ENCODE assay signal across 1 cellular context in the genomic region with DNA sequence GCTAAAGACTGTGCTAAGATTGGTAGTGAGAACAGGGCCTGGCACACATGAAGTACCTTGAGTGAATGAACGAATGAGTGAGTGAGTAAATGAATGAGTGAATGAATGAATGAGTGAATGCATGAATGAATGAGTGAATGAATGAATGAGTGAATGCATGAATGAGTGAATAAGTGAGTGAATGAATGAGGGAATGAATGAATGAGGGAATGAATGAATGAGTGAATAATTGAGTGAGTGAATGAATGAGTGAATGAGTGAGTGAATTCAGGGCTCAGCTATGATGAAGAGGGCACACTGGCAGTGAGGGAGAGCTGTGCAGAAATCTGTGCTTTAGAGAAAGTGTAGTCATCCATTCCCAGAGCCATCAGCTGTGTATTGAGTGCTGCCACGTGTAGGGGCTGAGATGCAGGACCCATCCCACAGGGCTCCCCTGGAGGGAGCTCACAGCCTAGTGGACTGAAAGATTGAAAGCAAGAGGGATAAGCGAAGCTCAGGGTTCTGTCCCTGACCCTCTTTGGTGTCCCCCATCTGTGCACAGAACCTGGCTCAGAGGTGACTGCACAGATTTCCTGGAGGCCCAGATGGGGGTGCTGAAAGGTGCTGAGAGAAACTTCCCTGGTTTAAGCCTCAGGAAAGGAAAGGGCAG.
TF ChIP-seq lines count a peak whose summit lies in the region.

No MANE protein-coding gene starts in this region.

TF ChIP-seq in K562, 482 proteins besides CTCF, POLR2A, EP300 and RAD21 (continued from another document and continues in another):
- TF ChIP-seq, protein P1, sequence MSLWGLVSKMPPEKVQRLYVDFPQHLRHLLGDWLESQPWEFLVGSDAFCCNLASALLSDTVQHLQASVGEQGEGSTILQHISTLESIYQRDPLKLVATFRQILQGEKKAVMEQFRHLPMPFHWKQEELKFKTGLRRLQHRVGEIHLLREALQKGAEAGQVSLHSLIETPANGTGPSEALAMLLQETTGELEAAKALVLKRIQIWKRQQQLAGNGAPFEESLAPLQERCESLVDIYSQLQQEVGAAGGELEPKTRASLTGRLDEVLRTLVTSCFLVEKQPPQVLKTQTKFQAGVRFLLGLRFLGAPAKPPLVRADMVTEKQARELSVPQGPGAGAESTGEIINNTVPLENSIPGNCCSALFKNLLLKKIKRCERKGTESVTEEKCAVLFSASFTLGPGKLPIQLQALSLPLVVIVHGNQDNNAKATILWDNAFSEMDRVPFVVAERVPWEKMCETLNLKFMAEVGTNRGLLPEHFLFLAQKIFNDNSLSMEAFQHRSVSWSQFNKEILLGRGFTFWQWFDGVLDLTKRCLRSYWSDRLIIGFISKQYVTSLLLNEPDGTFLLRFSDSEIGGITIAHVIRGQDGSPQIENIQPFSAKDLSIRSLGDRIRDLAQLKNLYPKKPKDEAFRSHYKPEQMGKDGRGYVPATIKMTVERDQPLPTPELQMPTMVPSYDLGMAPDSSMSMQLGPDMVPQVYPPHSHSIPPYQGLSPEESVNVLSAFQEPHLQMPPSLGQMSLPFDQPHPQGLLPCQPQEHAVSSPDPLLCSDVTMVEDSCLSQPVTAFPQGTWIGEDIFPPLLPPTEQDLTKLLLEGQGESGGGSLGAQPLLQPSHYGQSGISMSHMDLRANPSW (CRISPR knock-in tag; IDR thresholded peaks at IDR 0.05), result no peak
- TF ChIP-seq SAP30 (IDR thresholded peaks at IDR 0.05; ENCODE audit: borderline replicate concordance, insufficient read depth, low read depth, low read length, poor library complexity, severe bottlenecking) (no peak), CSDE1 (IDR thresholded peaks at IDR 0.05) (no peak), SRF (CRISPR knock-in tag; IDR thresholded peaks at IDR 0.05) (no peak), BCOR (IDR thresholded peaks at IDR 0.05) (peak; percentile 19; the same call in 1 of the 2 replicates), MTF1 (CRISPR knock-in tag; IDR thresholded peaks at IDR 0.05; ENCODE audit: borderline replicate concordance) (no peak), TBP (optimal IDR thresholded peaks at IDR 0.05; ENCODE audit: low read depth, low read length) (no peak), ZNF444 (CRISPR knock-in tag; IDR thresholded peaks at IDR 0.05) (no peak), SAFB (IDR thresholded peaks at IDR 0.05; ENCODE audit: borderline replicate concordance, low read depth, low read length) (no peak), POLR2B (IDR thresholded peaks at IDR 0.05; ENCODE audit: low read depth, partially characterized antibody) (no peak), ZNF174 (CRISPR knock-in tag; IDR thresholded peaks at IDR 0.05) (no peak), TSC22D4 (tag; IDR thresholded peaks at IDR 0.05) (peak; percentile 99), ZNF24 (IDR thresholded peaks at IDR 0.05) (peak; percentile 100), JUND (IDR thresholded peaks at IDR 0.05; ENCODE audit: borderline replicate concordance, low read depth, low read length) (no peak), JUND (tag; IDR thresholded peaks at IDR 0.05; ENCODE audit: borderline replicate concordance, low read depth, low read length) (no peak), CHCHD3 (CRISPR knock-in tag; IDR thresholded peaks at IDR 0.05) (no peak), RBM15 (IDR thresholded peaks at IDR 0.05; ENCODE audit: insufficient read depth, low read length) (no peak), NR3C1 (CRISPR knock-in tag; IDR thresholded peaks at IDR 0.05) (no peak), GTF2E2 (tag; IDR thresholded peaks at IDR 0.05) (no peak), ZNF408 (CRISPR knock-in tag; IDR thresholded peaks at IDR 0.05; ENCODE audit: low read depth) (no peak), KDM2B (CRISPR knock-in tag; IDR thresholded peaks at IDR 0.05) (no peak)
- TF ChIP-seq, protein P2, sequence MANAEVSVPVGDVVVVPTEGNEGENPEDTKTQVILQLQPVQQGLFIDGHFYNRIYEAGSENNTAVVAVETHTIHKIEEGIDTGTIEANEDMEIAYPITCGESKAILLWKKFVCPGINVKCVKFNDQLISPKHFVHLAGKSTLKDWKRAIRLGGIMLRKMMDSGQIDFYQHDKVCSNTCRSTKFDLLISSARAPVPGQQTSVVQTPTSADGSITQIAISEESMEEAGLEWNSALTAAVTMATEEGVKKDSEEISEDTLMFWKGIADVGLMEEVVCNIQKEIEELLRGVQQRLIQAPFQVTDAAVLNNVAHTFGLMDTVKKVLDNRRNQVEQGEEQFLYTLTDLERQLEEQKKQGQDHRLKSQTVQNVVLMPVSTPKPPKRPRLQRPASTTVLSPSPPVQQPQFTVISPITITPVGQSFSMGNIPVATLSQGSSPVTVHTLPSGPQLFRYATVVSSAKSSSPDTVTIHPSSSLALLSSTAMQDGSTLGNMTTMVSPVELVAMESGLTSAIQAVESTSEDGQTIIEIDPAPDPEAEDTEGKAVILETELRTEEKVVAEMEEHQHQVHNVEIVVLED (CRISPR knock-in tag; IDR thresholded peaks at IDR 0.05), result no peak
- TF ChIP-seq, protein P3, sequence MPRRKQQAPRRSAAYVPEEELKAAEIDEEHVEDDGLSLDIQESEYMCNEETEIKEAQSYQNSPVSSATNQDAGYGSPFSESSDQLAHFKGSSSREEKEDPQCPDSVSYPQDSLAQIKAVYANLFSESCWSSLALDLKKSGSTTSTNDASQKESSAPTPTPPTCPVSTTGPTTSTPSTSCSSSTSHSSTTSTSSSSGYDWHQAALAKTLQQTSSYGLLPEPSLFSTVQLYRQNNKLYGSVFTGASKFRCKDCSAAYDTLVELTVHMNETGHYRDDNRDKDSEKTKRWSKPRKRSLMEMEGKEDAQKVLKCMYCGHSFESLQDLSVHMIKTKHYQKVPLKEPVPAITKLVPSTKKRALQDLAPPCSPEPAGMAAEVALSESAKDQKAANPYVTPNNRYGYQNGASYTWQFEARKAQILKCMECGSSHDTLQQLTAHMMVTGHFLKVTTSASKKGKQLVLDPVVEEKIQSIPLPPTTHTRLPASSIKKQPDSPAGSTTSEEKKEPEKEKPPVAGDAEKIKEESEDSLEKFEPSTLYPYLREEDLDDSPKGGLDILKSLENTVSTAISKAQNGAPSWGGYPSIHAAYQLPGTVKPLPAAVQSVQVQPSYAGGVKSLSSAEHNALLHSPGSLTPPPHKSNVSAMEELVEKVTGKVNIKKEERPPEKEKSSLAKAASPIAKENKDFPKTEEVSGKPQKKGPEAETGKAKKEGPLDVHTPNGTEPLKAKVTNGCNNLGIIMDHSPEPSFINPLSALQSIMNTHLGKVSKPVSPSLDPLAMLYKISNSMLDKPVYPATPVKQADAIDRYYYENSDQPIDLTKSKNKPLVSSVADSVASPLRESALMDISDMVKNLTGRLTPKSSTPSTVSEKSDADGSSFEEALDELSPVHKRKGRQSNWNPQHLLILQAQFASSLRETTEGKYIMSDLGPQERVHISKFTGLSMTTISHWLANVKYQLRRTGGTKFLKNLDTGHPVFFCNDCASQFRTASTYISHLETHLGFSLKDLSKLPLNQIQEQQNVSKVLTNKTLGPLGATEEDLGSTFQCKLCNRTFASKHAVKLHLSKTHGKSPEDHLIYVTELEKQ (CRISPR knock-in tag; IDR thresholded peaks at IDR 0.05), result no peak
- TF ChIP-seq, protein P4, sequence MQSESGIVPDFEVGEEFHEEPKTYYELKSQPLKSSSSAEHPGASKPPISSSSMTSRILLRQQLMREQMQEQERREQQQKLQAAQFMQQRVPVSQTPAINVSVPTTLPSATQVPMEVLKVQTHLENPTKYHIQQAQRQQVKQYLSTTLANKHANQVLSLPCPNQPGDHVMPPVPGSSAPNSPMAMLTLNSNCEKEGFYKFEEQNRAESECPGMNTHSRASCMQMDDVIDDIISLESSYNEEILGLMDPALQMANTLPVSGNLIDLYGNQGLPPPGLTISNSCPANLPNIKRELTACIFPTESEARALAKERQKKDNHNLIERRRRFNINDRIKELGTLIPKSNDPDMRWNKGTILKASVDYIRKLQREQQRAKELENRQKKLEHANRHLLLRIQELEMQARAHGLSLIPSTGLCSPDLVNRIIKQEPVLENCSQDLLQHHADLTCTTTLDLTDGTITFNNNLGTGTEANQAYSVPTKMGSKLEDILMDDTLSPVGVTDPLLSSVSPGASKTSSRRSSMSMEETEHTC (IDR thresholded peaks at IDR 0.05), result no peak
- TF ChIP-seq, protein P5, sequence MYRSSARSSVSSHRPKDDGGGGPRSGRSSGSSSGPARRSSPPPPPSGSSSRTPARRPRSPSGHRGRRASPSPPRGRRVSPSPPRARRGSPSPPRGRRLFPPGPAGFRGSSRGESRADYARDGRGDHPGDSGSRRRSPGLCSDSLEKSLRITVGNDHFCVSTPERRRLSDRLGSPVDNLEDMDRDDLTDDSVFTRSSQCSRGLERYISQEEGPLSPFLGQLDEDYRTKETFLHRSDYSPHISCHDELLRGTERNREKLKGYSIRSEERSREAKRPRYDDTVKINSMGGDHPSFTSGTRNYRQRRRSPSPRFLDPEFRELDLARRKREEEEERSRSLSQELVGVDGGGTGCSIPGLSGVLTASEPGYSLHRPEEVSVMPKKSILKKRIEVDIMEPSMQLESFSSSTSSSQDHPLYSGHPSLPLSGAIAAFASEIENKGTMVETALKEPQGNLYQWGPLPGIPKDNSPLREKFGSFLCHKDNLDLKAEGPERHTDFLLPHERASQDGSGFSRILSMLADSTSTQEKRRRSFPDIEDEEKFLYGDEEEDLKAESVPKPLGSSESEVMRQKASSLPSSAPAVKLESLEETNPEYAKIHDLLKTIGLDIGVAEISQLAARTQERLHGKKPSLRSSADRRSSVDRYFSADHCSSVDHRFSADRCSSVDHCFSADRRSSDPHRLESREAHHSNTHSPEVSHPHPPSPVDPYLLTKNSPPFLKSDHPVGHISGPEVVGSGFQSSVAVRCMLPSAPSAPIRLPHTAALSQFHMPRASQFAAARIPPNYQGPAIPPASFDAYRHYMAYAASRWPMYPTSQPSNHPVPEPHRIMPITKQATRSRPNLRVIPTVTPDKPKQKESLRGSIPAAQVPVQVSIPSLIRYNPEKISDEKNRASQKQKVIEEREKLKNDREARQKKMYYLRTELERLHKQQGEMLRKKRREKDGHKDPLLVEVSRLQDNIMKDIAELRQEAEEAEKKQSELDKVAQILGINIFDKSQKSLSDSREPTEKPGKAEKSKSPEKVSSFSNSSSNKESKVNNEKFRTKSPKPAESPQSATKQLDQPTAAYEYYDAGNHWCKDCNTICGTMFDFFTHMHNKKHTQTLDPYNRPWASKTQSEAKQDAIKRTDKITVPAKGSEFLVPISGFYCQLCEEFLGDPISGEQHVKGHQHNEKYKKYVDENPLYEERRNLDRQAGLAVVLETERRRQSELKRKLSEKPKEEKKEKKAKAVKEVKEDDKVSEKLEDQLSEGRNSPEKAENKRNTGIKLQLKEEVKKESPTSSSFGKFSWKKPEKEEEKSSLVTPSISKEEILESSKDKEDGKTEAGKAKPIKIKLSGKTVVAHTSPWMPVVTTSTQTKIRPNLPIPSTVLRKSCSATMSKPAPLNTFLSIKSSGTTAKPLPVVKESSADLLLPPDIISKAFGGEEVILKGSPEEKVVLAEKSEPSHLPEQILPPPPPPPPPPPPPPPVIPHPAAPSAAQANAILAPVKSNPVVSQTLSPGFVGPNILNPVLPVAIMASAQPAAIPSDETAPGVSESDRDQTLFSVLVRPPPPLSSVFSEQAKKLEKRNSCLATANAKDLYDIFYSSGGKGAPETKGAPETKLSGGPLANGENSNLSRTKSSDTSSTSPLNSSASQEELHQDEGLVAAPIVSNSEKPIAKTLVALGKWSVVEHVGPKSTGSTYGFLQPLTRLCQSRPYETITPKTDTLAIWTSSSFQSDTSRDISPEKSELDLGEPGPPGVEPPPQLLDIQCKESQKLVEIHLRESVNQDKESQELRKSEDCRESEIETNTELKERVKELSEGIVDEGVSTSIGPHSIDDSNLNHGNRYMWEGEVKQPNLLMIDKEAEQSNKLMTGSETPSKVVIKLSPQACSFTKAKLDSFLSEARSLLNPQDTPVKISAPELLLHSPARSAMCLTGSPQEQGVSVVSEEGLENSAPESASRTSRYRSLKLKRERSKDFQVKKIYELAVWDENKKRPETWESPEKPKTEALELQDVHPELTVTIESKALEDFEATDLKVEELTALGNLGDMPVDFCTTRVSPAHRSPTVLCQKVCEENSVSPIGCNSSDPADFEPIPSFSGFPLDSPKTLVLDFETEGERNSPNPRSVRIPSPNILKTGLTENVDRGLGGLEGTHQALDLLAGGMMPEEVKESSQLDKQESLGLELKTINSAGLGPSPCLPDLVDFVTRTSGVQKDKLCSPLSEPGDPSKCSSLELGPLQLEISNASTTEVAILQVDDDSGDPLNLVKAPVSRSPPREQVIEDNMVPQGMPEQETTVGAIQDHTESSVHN (IDR thresholded peaks at IDR 0.05; ENCODE audit: borderline replicate concordance in 1 of 2, low read depth in 1 of 2), result peak in 1 of 2 experiments; percentile 78; a peak in 2 of 4 replicates
- TF ChIP-seq, protein P6, sequence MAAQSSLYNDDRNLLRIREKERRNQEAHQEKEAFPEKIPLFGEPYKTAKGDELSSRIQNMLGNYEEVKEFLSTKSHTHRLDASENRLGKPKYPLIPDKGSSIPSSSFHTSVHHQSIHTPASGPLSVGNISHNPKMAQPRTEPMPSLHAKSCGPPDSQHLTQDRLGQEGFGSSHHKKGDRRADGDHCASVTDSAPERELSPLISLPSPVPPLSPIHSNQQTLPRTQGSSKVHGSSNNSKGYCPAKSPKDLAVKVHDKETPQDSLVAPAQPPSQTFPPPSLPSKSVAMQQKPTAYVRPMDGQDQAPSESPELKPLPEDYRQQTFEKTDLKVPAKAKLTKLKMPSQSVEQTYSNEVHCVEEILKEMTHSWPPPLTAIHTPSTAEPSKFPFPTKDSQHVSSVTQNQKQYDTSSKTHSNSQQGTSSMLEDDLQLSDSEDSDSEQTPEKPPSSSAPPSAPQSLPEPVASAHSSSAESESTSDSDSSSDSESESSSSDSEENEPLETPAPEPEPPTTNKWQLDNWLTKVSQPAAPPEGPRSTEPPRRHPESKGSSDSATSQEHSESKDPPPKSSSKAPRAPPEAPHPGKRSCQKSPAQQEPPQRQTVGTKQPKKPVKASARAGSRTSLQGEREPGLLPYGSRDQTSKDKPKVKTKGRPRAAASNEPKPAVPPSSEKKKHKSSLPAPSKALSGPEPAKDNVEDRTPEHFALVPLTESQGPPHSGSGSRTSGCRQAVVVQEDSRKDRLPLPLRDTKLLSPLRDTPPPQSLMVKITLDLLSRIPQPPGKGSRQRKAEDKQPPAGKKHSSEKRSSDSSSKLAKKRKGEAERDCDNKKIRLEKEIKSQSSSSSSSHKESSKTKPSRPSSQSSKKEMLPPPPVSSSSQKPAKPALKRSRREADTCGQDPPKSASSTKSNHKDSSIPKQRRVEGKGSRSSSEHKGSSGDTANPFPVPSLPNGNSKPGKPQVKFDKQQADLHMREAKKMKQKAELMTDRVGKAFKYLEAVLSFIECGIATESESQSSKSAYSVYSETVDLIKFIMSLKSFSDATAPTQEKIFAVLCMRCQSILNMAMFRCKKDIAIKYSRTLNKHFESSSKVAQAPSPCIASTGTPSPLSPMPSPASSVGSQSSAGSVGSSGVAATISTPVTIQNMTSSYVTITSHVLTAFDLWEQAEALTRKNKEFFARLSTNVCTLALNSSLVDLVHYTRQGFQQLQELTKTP (IDR thresholded peaks at IDR 0.05; ENCODE audit: low read depth in 1 of 2, partially characterized antibody in 2 of 2), result no peak
- TF ChIP-seq, protein P7, sequence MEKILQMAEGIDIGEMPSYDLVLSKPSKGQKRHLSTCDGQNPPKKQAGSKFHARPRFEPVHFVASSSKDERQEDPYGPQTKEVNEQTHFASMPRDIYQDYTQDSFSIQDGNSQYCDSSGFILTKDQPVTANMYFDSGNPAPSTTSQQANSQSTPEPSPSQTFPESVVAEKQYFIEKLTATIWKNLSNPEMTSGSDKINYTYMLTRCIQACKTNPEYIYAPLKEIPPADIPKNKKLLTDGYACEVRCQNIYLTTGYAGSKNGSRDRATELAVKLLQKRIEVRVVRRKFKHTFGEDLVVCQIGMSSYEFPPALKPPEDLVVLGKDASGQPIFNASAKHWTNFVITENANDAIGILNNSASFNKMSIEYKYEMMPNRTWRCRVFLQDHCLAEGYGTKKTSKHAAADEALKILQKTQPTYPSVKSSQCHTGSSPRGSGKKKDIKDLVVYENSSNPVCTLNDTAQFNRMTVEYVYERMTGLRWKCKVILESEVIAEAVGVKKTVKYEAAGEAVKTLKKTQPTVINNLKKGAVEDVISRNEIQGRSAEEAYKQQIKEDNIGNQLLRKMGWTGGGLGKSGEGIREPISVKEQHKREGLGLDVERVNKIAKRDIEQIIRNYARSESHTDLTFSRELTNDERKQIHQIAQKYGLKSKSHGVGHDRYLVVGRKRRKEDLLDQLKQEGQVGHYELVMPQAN (IDR thresholded peaks at IDR 0.05; ENCODE audit: borderline replicate concordance), result peak; percentile 18; the same call in 1 of the 2 replicates
